ENCODE assay signal across 8 cellular contexts in the genomic region with DNA sequence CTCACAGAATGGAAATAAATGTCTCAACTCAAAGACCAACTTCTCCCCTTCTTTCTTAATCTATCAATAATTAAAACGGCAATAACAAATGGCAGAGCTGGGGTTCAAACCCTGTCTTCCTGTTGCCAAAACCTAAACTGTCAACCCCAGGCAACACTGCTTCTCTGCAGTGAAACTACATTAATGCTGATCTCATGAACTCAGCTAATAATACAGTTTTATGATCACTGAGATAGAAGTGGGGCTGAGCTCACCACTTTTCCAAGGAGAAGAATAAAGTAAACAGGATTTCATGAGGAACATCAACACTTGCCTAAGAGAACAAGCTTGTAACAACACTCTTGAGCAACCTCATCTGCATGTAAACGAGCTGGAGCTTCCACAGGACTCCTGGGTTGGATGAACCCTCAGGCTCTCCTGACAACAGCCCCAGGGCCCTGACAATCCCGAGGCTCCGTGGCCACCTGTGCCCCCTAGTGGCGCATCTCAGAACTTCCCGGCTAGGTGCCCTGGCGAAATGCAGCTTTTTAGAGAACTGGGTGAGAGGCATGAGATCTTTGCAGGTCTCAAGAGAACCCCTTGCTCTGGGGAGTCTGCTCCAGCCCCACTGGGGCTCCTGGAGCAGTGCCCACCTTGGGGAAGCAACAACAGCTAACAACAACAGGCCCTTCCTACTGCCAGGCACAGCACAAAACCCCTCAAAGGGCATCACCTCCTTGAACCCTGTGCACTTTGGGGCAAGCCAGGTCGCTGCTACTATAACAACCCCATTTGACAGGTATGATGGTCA.
DNase-seq lines count a peak whose midpoint lies in the region; ATAC-seq and TF ChIP-seq lines count a peak whose summit lies in the region.

No MANE protein-coding gene starts in this region.

- no peak overlapping the region for H3K27ac ChIP-seq in RWPE2 (ENCODE audit: poor library complexity, severe bottlenecking)
- H3K27ac ChIP-seq in foreskin keratinocyte: no peak overlapping the region
- peak overlapping the region in 1 of 2 donors; percentile 7 for H3K27ac ChIP-seq in tibial artery

- peaks cover 6% of the 10 kb centered on the region for H3K4me1 Mint-ChIP-seq in osteocyte (ENCODE audit: unreplicated experiment)

- no peaks in the 10 kb centered on the region for H3K36me3 Mint-ChIP-seq in osteocyte (ENCODE audit: unreplicated experiment)

- H3K27me3 Mint-ChIP-seq in osteocyte (ENCODE audit: unreplicated experiment): peaks cover 11% of the 10 kb centered on the region

- intact Hi-C loops in tibial artery (cut with DNase I; ENCODE audit: low total_unique reads): loop anchor here (2.0 kb wide), 1 partner anchor 81 kb away; no protein-coding TSS in a partner anchor

- peak; percentile 96 for TF ChIP-seq CTCF in RWPE2 (IDR thresholded peaks at IDR 0.05; ENCODE audit: poor library complexity, severe bottlenecking)
- TF ChIP-seq CTCF in foreskin keratinocyte (conservative IDR thresholded peaks at IDR 0.05): peak; percentile 85
- peak; percentile 96 for TF ChIP-seq CTCF in osteocyte (IDR thresholded peaks at IDR 0.05)
- peak; percentile 96 to 98 for TF ChIP-seq CTCF in tibial artery (IDR thresholded peaks at IDR 0.05)

- no peak overlapping the region for H3K4me3 ChIP-seq in RWPE2 (ENCODE audit: severe bottlenecking)
- H3K4me3 ChIP-seq in tibial artery: no peak overlapping the region

- H3K36me3 ChIP-seq in RWPE2 (ENCODE audit: low read depth) (peaks cover 6% of the 10 kb centered on the region), tibial artery (no peaks in the 10 kb centered on the region)

- no peaks in the 10 kb centered on the region for H3K4me1 ChIP-seq in RWPE2 (ENCODE audit: insufficient read depth, poor library complexity, severe bottlenecking)
- no peaks in the 10 kb centered on the region for H3K4me1 ChIP-seq in foreskin keratinocyte
- peaks cover 0 to 11% (median 4%) of the 10 kb centered on the region in 4 donors for H3K4me1 ChIP-seq in tibial artery

- H3K27me3 ChIP-seq in RWPE2 (ENCODE audit: insufficient read depth, poor library complexity, severe bottlenecking) (no peaks in the 10 kb centered on the region), foreskin keratinocyte (no peaks in the 10 kb centered on the region), tibial artery (no peaks in the 10 kb centered on the region)

- peak in 13 of 14 donors; percentile 7 to 85 (median 68) for DNase-seq in C1 segment of cervical spinal cord (lab: John Stamatoyannopoulos, UW)
- DNase-seq in GM19238 (ENCODE audit: insufficient read length, low spot score): peak; percentile 84
- peak; percentile 80 for DNase-seq in HT-29 (ENCODE audit: low spot score)
- DNase-seq in RWPE2 (ENCODE audit: low spot score): no peak
- DNase-seq in activated T-helper 9 cell treated with anti-CD3 and anti-CD28 coated beads, Interleukin-2, amount 50 U/mL, for 16 hours (ENCODE audit: low read depth): peak; percentile 60
- DNase-seq in foreskin keratinocyte: no peak
- peak; percentile 89 for DNase-seq in osteocyte (ENCODE audit: extremely low spot score, unreplicated experiment)
- peak; percentile 88 for DNase-seq in tibial artery

- no peak overlapping the region for H3K27ac Mint-ChIP-seq in osteocyte (ENCODE audit: unreplicated experiment)

- no peaks in the 10 kb centered on the region for H3K9me3 ChIP-seq in RWPE2 (ENCODE audit: severe bottlenecking)
- H3K9me3 ChIP-seq in tibial artery: no peaks in the 10 kb centered on the region

- H3K9me3 Mint-ChIP-seq in osteocyte (ENCODE audit: unreplicated experiment): no peaks in the 10 kb centered on the region

- ATAC-seq in RWPE2 (ENCODE audit: low read depth) (peak; percentile 77), foreskin keratinocyte (peak; percentile 73)

- H3K4me3 Mint-ChIP-seq in osteocyte (ENCODE audit: unreplicated experiment): no peak overlapping the region

Comparison
In these comparisons a context has a peak if more than half of its experiments do, and no peak if none do; other contexts are left out.
1. DNase-seq: peak in C1 segment of cervical spinal cord (13 of 14), GM19238 (single experiment), HT-29 (single experiment), activated T-helper 9 cell treated with anti-CD3 and anti-CD28 coated beads, Interleukin-2, amount 50 U/mL, for 16 hours (single experiment), osteocyte (single experiment) and tibial artery (2 of 2); none in RWPE2 (single experiment) and foreskin keratinocyte (0 of 2).
2. Peak in every context shown above with its lines, with median percentiles within 50 percentile points of each other: CTCF ChIP-seq.